17 cellular contexts compared by ENCODE assay signal in the genomic region with DNA sequence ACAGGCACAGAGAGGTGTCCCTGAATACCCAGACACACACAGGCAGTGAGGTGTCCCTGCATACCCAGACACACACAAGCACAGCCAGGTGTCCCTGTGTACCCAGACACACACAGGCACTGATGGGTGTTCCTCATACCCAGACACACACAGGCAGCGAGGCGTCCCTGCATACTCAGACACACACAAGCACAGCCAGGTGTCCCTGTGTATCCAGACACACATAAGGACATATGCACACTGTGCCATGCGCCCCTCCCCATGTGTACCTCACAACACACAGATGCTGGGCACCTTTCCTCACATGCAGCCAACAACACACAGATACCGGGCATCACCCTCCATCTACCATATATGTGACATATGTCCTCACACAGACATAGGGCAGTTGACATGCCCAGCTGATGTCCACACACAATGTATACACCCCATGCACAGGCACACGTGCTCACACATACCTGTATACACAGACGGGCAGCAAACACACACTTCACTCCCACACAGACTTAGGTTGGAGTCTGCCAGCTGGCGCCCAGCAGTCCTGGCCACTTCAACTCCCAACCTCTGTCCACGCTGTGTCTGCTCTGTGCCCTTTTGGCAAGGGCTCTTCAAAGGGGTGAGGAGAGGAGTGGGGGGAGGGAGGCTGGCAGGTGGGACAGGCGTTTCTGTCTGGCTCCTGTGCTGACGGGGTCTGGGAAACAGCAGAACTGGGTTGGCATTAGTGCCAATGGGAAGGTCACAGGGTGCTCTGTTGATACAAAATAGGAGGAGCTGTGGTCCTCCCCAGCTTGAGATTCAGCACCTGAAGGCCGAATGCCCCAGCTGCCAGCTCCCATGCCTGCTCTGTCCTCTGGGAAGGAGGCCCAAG.
A peak's percentile ranks its signal among the peaks of the same experiment; 100 is the strongest.
DNase-seq lines count a peak whose midpoint lies in the region; ATAC-seq, FAIRE-seq and TF ChIP-seq lines count a peak whose summit lies in the region.
"Had no signal": no experiment of that assay in that cellular context is flagged by ENCODE, and none has a peak within 500 bp of the region (broad histone marks: within the 10 kb centered on the region; RNA-seq: fewer than 3 reads in every experiment).

No MANE protein-coding gene starts in this region.

- no peak overlapping the region for H3K27ac ChIP-seq in spleen

- H3K9me3 ChIP-seq in spleen: peaks cover 0 to 12% (median 4%) of the 10 kb centered on the region in 8 donors

- TF ChIP-seq POLR2A in spleen (IDR thresholded peaks at IDR 0.05): no peak

- no peaks in the 10 kb centered on the region for H3K4me1 Mint-ChIP-seq in naive thymus-derived CD8-positive, alpha-beta T cell

- DNase-seq in DMS53 (lab: John Stamatoyannopoulos, UW): peak; percentile 21
- DNase-seq in DMS53 treated with DMSO at 0.1 percent for 48 hours (lab: John Stamatoyannopoulos, UW; ENCODE audit: unreplicated experiment): no peak
- peak; percentile 63 for DNase-seq in NCI-H1092 treated with DMSO at 0.1 percent for 48 hours (lab: John Stamatoyannopoulos, UW)
- no peak for DNase-seq in bronchial epithelial cell (ENCODE audit: low read depth)
- DNase-seq in mesenteric fat pad (ENCODE audit: low spot score): peak; percentile 74
- no peak for DNase-seq in naive thymus-derived CD8-positive, alpha-beta T cell
- no peak for DNase-seq in spleen
- DNase-seq: 8988T, MV-4-11, NCI-H510A had no signal

- no peaks in the 10 kb centered on the region for H3K4me1 ChIP-seq in spleen

- no peak overlapping the region for H3K4me3 ChIP-seq in bronchial epithelial cell (ENCODE audit: low read depth, low read length)
- H3K4me3 ChIP-seq in spleen: no peak overlapping the region
- H3K4me3 ChIP-seq: BLaER1 treated with 17β-estradiol and CSF1 and Interleukin-3, amounts not matched to agents 10 nM and 100 nM had no signal

- ATAC-seq in naive thymus-derived CD8-positive, alpha-beta T cell: no peak
- ATAC-seq in HG02571 (IDR thresholded peaks at IDR 0.05; ENCODE audit: unreplicated experiment): no peak
- ATAC-seq: HCT116, PC-3 had no signal

- no peak for TF ChIP-seq CTCF in bronchial epithelial cell (IDR thresholded peaks at IDR 0.05; ENCODE audit: insufficient read depth, low read length, severe bottlenecking)
- no peak for TF ChIP-seq CTCF in spleen (IDR thresholded peaks at IDR 0.05 in 8 of 11, conservative IDR thresholded peaks at IDR 0.05 in 3 of 11)

- no peaks in the 10 kb centered on the region for H3K27me3 ChIP-seq in bronchial epithelial cell (ENCODE audit: control insufficient read depth, insufficient read depth, low read length)
- H3K27me3 ChIP-seq in spleen (replicated peaks in 1 of 7): peaks cover 0 to 41% (median 0%) of the 10 kb centered on the region in 7 donors
- H3K27me3 ChIP-seq: BLaER1 treated with 17β-estradiol and CSF1 and Interleukin-3, amounts not matched to agents 10 nM and 100 nM had no signal

- no peak overlapping the region for H3K4me3 Mint-ChIP-seq in naive thymus-derived CD8-positive, alpha-beta T cell

- POLR2A ChIA-PET in naive thymus-derived CD8-positive, alpha-beta T cell (lab: Charles Lee): no interaction called here

- no peaks in the 10 kb centered on the region for H3K36me3 Mint-ChIP-seq in naive thymus-derived CD8-positive, alpha-beta T cell

- peak overlapping the region in 1 of 10 donors; percentile 22 for H3K27ac Mint-ChIP-seq in naive thymus-derived CD8-positive, alpha-beta T cell

- intact Hi-C loops in spleen (cut with DNase I; ENCODE audit: low total_unique reads): no loop called here

- H3K27me3 Mint-ChIP-seq in naive thymus-derived CD8-positive, alpha-beta T cell: peaks cover 7 to 24% (median 19%) of the 10 kb centered on the region in 5 donors

- no peaks in the 10 kb centered on the region for H3K36me3 ChIP-seq in bronchial epithelial cell (ENCODE audit: control insufficient read depth, insufficient read depth, low read length)
- no peaks in the 10 kb centered on the region for H3K36me3 ChIP-seq in spleen
- H3K36me3 ChIP-seq: BLaER1 treated with 17β-estradiol and CSF1 and Interleukin-3, amounts not matched to agents 10 nM and 100 nM had no signal

- 78 to 82% (median 80%) methylated on average over 11 of the region's 11 CpGs for WGBS in spleen, 5 donors

- FAIRE-seq in bronchial epithelial cell (lab: Jason Lieb, UNC): peak; percentile 70
- FAIRE-seq: G401.6, GM12891, GM19239 had no signal

- peaks cover 0 to 8% (median 4%) of the 10 kb centered on the region in 9 donors for H3K9me3 Mint-ChIP-seq in naive thymus-derived CD8-positive, alpha-beta T cell

Comparison
In these comparisons a context has a peak if more than half of its experiments do, and no peak if none do; other contexts are left out.
1. DNase-seq: peak in DMS53 (single experiment), NCI-H1092 treated with DMSO at 0.1 percent for 48 hours (single experiment) and mesenteric fat pad (single experiment); none in DMS53 treated with DMSO at 0.1 percent for 48 hours (single experiment), bronchial epithelial cell (single experiment), naive thymus-derived CD8-positive, alpha-beta T cell (0 of 10) and spleen (single experiment).